In genomic region chr6:29847871-29848630, GRCh38 we compare ENCODE assay signal across 8 cellular contexts. TPM values are rescaled to one million over a fixed set of nuclear protein-coding genes. Genes with fewer than 3 reads are reported as not detected.
DNase-seq lines count a peak whose midpoint lies in the region; ATAC-seq and TF ChIP-seq lines count a peak whose summit lies in the region.

No MANE protein-coding gene starts in this region.

- no peaks in the 10 kb centered on the region for H3K36me3 ChIP-seq in DND-41 (ENCODE audit: insufficient read depth, low read length)

- H3K27me3 ChIP-seq in DND-41 (ENCODE audit: insufficient read depth, low read length, poor library complexity), result peaks cover 16% of the 10 kb centered on the region

- H3K9ac ChIP-seq in DND-41 (ENCODE audit: low read depth, low read length), result no peak overlapping the region

- H3K27ac ChIP-seq in DND-41 (ENCODE audit: low read length), result no peak overlapping the region

- H3K4me3 ChIP-seq in DND-41 (ENCODE audit: low read depth in 1 of 2, low read length in 2 of 2), result no peak overlapping the region
- H3K4me3 ChIP-seq in foreskin fibroblast (ENCODE audit: low read depth in 1 of 2, low read length in 2 of 2), result no peak overlapping the region

- no peaks in the 10 kb centered on the region for H3K36me3 Mint-ChIP-seq in activated T-helper 2 cell treated with anti-CD3 and anti-CD28 coated beads, Interferon-gamma antibody, Interleukin-2, Interleukin-4, amounts not matched to agents 10 μg/mL and 5 μg/mL and 100 μg/mL, durations not matched to agents 14 hours and 24 hours and 36 hours (ENCODE audit: low read depth)

- peak; percentile 100 for ATAC-seq in DND-41 (ENCODE audit: insufficient read depth, low read depth)
- ATAC-seq in HG03460 (IDR thresholded peaks at IDR 0.05; ENCODE audit: unreplicated experiment), result no peak

- in situ Hi-C loops in KBM-7 (cut with MboI; ENCODE audit: low pct_unique_long_range_greater_than_20kb, low sequenced_read_pairs), result loop anchor here (25.0 kb wide), 1 partner anchor 164 kb away; no protein-coding TSS in a partner anchor

- H3K9me3 ChIP-seq in DND-41 (ENCODE audit: insufficient read depth, low read length, severe bottlenecking), result no peaks in the 10 kb centered on the region

- H3K4me1 Mint-ChIP-seq in activated T-helper 2 cell treated with anti-CD3 and anti-CD28 coated beads, Interferon-gamma antibody, Interleukin-2, Interleukin-4, amounts not matched to agents 10 μg/mL and 5 μg/mL and 100 μg/mL, durations not matched to agents 14 hours and 24 hours and 36 hours (ENCODE audit: low read depth), result peaks cover 20% of the 10 kb centered on the region

- H4K20me1 ChIP-seq in DND-41 (ENCODE audit: insufficient read depth, low read length), result peaks cover 1% of the 10 kb centered on the region; the same call in 1 of the 2 replicates

- H3K4me1 ChIP-seq in DND-41 (ENCODE audit: insufficient read depth, low read length), result peaks cover 3% of the 10 kb centered on the region; the same call in 1 of the 2 replicates

- H3K27ac Mint-ChIP-seq in activated T-helper 2 cell treated with anti-CD3 and anti-CD28 coated beads, Interferon-gamma antibody, Interleukin-2, Interleukin-4, amounts not matched to agents 10 μg/mL and 5 μg/mL and 100 μg/mL, durations not matched to agents 14 hours and 24 hours and 36 hours, result no peak overlapping the region

- no peak overlapping the region for H3K4me2 ChIP-seq in DND-41 (ENCODE audit: insufficient read depth, low read length)

- H3K27me3 Mint-ChIP-seq in activated T-helper 2 cell treated with anti-CD3 and anti-CD28 coated beads, Interferon-gamma antibody, Interleukin-2, Interleukin-4, amounts not matched to agents 10 μg/mL and 5 μg/mL and 100 μg/mL, durations not matched to agents 14 hours and 24 hours and 36 hours (ENCODE audit: low read depth), result peaks cover 60% of the 10 kb centered on the region

- DNase-seq in DND-41 (peak; percentile 80), KBM-7 (peak; percentile 82), SHP77 (lab: John Stamatoyannopoulos, UW) (peak; percentile 50 to 51), foreskin fibroblast (peak; percentile 45 to 86), non-pigmented ciliary epithelial cell (ENCODE audit: low read depth) (peak; percentile 6), superior temporal gyrus (ENCODE audit: extremely low spot score) (peak; percentile 83)
- DNase-seq in activated T-helper 2 cell treated with anti-CD3 and anti-CD28 coated beads, Interferon-gamma antibody, Interleukin-2, Interleukin-4, amounts not matched to agents 10 μg/mL and 5 μg/mL and 100 μg/mL, durations not matched to agents 14 hours and 24 hours and 36 hours (ENCODE audit: low spot score), result peak; percentile 70

- H3K79me2 ChIP-seq in DND-41 (ENCODE audit: insufficient read depth, low read length), result no peaks in the 10 kb centered on the region

- peaks cover 2% of the 10 kb centered on the region for H3K9me3 Mint-ChIP-seq in activated T-helper 2 cell treated with anti-CD3 and anti-CD28 coated beads, Interferon-gamma antibody, Interleukin-2, Interleukin-4, amounts not matched to agents 10 μg/mL and 5 μg/mL and 100 μg/mL, durations not matched to agents 14 hours and 24 hours and 36 hours

- intact Hi-C loops in activated T-helper 2 cell treated with anti-CD3 and anti-CD28 coated beads, Interferon-gamma antibody, Interleukin-2, Interleukin-4, amounts not matched to agents 10 μg/mL and 5 μg/mL and 100 μg/mL, durations not matched to agents 14 hours and 24 hours and 36 hours (cut with micrococcal nuclease), result loop anchor here (1.0 to 2.0 kb wide), 2 partner anchors 119 to 165 kb away; no protein-coding TSS in a partner anchor

- H3K4me3 Mint-ChIP-seq in activated T-helper 2 cell treated with anti-CD3 and anti-CD28 coated beads, Interferon-gamma antibody, Interleukin-2, Interleukin-4, amounts not matched to agents 10 μg/mL and 5 μg/mL and 100 μg/mL, durations not matched to agents 14 hours and 24 hours and 36 hours (ENCODE audit: low read depth), result no peak overlapping the region

- no peak overlapping the region for H2AFZ ChIP-seq in DND-41 (ENCODE audit: low read depth, low read length)

- TF ChIP-seq CTCF in DND-41 (IDR thresholded peaks at IDR 0.05; ENCODE audit: borderline replicate concordance, extremely low read depth, low read length, poor library complexity, severe bottlenecking), result peak; percentile 97
- TF ChIP-seq CTCF in foreskin fibroblast (IDR thresholded peaks at IDR 0.05; ENCODE audit: low read depth, low read length), result peak; percentile 87

RNA-seq across cellular contexts. Expression of gene HLA-G, which starts 20.4 kb away (rescaled TPM):
- total RNA-seq in activated T-helper 2 cell treated with anti-CD3 and anti-CD28 coated beads, Interferon-gamma antibody, Interleukin-2, Interleukin-4, amounts not matched to agents 10 μg/mL and 5 μg/mL and 100 μg/mL, durations not matched to agents 14 hours and 24 hours and 36 hours, result 1.1 and 1.2 TPM in 2 replicates

Comparison
In these comparisons a context has a peak if more than half of its experiments do, and no peak if none do; other contexts are left out.
1. DNase-seq: peak in every context shown above with its lines; median percentile 83 in superior temporal gyrus; 82 in KBM-7; 80 in DND-41; 70 in activated T-helper 2 cell treated with anti-CD3 and anti-CD28 coated beads, Interferon-gamma antibody, Interleukin-2, Interleukin-4, amounts not matched to agents 10 μg/mL and 5 μg/mL and 100 μg/mL, durations not matched to agents 14 hours and 24 hours and 36 hours; 66 in foreskin fibroblast; 50 in SHP77; 6 in non-pigmented ciliary epithelial cell.